ENCODE assay signal across 27 cellular contexts in the genomic region with DNA sequence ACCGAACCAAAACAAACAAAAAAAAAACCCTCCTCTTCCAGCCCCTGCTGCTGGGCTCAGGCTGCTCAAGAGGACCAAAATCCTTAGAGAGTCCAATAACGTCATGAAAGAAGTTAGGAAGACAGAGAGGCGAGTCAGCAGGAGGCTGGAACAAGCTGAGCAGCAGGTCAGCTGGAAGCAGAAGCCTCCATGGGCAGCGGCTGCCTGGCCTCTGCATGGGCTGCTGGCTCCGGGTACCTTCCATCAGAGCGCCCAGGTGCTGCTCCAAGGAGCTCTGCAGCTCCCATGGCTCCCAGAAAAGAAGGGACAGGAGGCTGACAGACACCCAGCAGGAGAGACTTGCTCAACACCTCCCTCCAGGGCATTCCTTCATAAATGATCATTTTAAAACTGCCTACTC. TPM values are rescaled to one million over a fixed set of nuclear protein-coding genes. Genes with fewer than 3 reads are reported as not detected.
DNase-seq lines count a peak whose midpoint lies in the region; ATAC-seq and TF ChIP-seq lines count a peak whose summit lies in the region.
"Had no signal": no experiment of that assay in that cellular context is flagged by ENCODE, and none has a peak within 500 bp of the region (broad histone marks: within the 10 kb centered on the region; RNA-seq: fewer than 3 reads in every experiment).

No MANE protein-coding gene starts in this region.

- no peaks in the 10 kb centered on the region for H3K9me3 ChIP-seq in RWPE2 (ENCODE audit: severe bottlenecking)
- H3K9me3 ChIP-seq: adrenal gland, body of pancreas, transverse colon had no signal

- H3K27me3 ChIP-seq in RWPE2 (ENCODE audit: insufficient read depth, poor library complexity, severe bottlenecking) (no peaks in the 10 kb centered on the region), foreskin keratinocyte (peaks cover 69% of the 10 kb centered on the region), brain microvascular endothelial cell (replicated peaks) (peaks cover 7% of the 10 kb centered on the region)
- H3K27me3 ChIP-seq: body of pancreas had no signal

- no peaks in the 10 kb centered on the region for H3K36me3 ChIP-seq in RWPE2 (ENCODE audit: low read depth)
- H3K36me3 ChIP-seq in brain microvascular endothelial cell (replicated peaks): no peaks in the 10 kb centered on the region
- H3K36me3 ChIP-seq: adrenal gland, transverse colon had no signal

- no peak overlapping the region for H3K27ac ChIP-seq in RWPE2 (ENCODE audit: poor library complexity, severe bottlenecking)
- no peak overlapping the region for H3K27ac ChIP-seq in foreskin keratinocyte
- H3K27ac ChIP-seq in brain microvascular endothelial cell: no peak overlapping the region
- H3K27ac ChIP-seq: 22Rv1, adrenal gland, body of pancreas, transverse colon had no signal

- peaks cover 7% of the 10 kb centered on the region for H3K4me1 ChIP-seq in RWPE2 (ENCODE audit: insufficient read depth, poor library complexity, severe bottlenecking)
- peaks cover 7% of the 10 kb centered on the region for H3K4me1 ChIP-seq in foreskin keratinocyte
- H3K4me1 ChIP-seq: adrenal gland had no signal

- ATAC-seq in RWPE2 (ENCODE audit: low read depth) (peak; percentile 77), foreskin keratinocyte (peak; percentile 24), HG03565 (IDR thresholded peaks at IDR 0.05; ENCODE audit: unreplicated experiment) (no peak), HG02852 (IDR thresholded peaks at IDR 0.05; ENCODE audit: unreplicated experiment) (no peak)
- ATAC-seq: activated CD4-positive, CD25-positive, alpha-beta regulatory T cell treated with anti-CD3 and anti-CD28 coated beads, Interleukin-2, amount 50 U/mL, for 24 hours had no signal

- H3K4me3 ChIP-seq in RWPE2 (ENCODE audit: severe bottlenecking) (no peak overlapping the region), brain microvascular endothelial cell (ENCODE audit: low read depth, low read length) (no peak overlapping the region)
- H3K4me3 ChIP-seq: adrenal gland, body of pancreas, transverse colon had no signal

- DNase-seq in NCI-H2029 treated with DMSO at 0.1 percent for 48 hours (lab: John Stamatoyannopoulos, UW) (peak; percentile 59), NCI-H2029 (lab: John Stamatoyannopoulos, UW) (no peak), RWPE2 (ENCODE audit: low spot score) (no peak), foreskin keratinocyte (peak in 1 of 2 donors; percentile 9), stromal cell of bone marrow (ENCODE audit: low read depth) (peak; percentile 6), brain microvascular endothelial cell (no peak)
- DNase-seq: activated CD4-positive, alpha-beta T cell treated with anti-CD3 and anti-CD28 coated beads, Interleukin-2, amount 50 U/mL, for 4 hours; activated naive CD4-positive, alpha-beta T cell treated with Interleukin-2 at 50 U/mL for 16 hours; adrenal gland; NCI-H1092; NCI-H1694; NCI-H2171 treated with DMSO at 0.1 percent for 48 hours; NCI-H510A treated with DMSO at 0.1 percent for 48 hours; SHP77; stimulated activated CD4-positive, alpha-beta T cell treated with anti-CD3 and anti-CD28 coated beads, Interleukin-15, amount 100 ng/mL, for 24 hours; stimulated activated CD4-positive, alpha-beta T cell treated with anti-CD3 and anti-CD28 coated beads, Interleukin-4, amount 100 ng/mL, for 4 hours; T-helper 2 cell; transverse colon had no signal

- in situ Hi-C loops in brain microvascular endothelial cell (cut with HindIII; ENCODE audit: low pct_ligation_motif_present, low sequenced_read_pairs): no loop called here

- TF ChIP-seq CTCF in RWPE2 (IDR thresholded peaks at IDR 0.05; ENCODE audit: poor library complexity, severe bottlenecking) (no peak), foreskin keratinocyte (conservative IDR thresholded peaks at IDR 0.05) (no peak), brain microvascular endothelial cell (IDR thresholded peaks at IDR 0.05; ENCODE audit: low read depth, low read length, missing control alignments) (no peak)

RNA-seq across cellular contexts. Expression of a gene that starts 3.2 kb away (rescaled TPM):
- not detected in 2 replicates for total RNA-seq in foreskin keratinocyte
- polyA plus RNA-seq in foreskin keratinocyte: not detected in 2 replicates
- total RNA-seq: adrenal gland, body of pancreas, chondrocyte, left ventricle myocardium superior, progenitor cell of endocrine pancreas, transverse colon had no signal
- polyA plus RNA-seq: IgD-negative memory B cell had no signal

RNA-seq across cellular contexts. Expression of a gene that starts 25.0 kb away (rescaled TPM):
- 0.71 and 1.0 TPM in 2 replicates for total RNA-seq in foreskin keratinocyte
- 0.47 and 0.56 TPM in 2 replicates for polyA plus RNA-seq in foreskin keratinocyte
- total RNA-seq: body of pancreas, chondrocyte, progenitor cell of endocrine pancreas, transverse colon had no signal
- polyA plus RNA-seq: adrenal gland had no signal

RNA-seq across cellular contexts. Expression of a gene that starts 36.9 kb away (rescaled TPM):
- not detected in 2 replicates for total RNA-seq in foreskin keratinocyte
- not detected in 2 replicates for polyA plus RNA-seq in foreskin keratinocyte
- total RNA-seq: chondrocyte, left ventricle myocardium superior, progenitor cell of endocrine pancreas, transverse colon had no signal
- polyA plus RNA-seq: IgD-negative memory B cell had no signal

RNA-seq across cellular contexts. Expression of a gene that starts 48.1 kb away (rescaled TPM):
- total RNA-seq in foreskin keratinocyte: 0.03 TPM in 1 of 2 replicates, not detected in the other
- polyA plus RNA-seq in foreskin keratinocyte: 0.01 TPM in 1 of 2 replicates, not detected in the other
- total RNA-seq: adrenal gland, body of pancreas, chondrocyte, left ventricle myocardium superior, progenitor cell of endocrine pancreas, transverse colon had no signal
- polyA plus RNA-seq: adrenal gland, IgD-negative memory B cell had no signal

RNA-seq across cellular contexts. Expression of a gene that starts 54.0 kb away (rescaled TPM):
- not detected in 2 replicates for total RNA-seq in foreskin keratinocyte
- not detected in 2 replicates for polyA plus RNA-seq in foreskin keratinocyte
- total RNA-seq: body of pancreas, chondrocyte, left ventricle myocardium superior, progenitor cell of endocrine pancreas, transverse colon had no signal
- polyA plus RNA-seq: IgD-negative memory B cell had no signal

Comparison
In these comparisons a context has a peak if more than half of its experiments do, and no peak if none do; other contexts are left out.
1. DNase-seq: peak in NCI-H2029 treated with DMSO at 0.1 percent for 48 hours (single experiment) and stromal cell of bone marrow (single experiment); none in NCI-H2029 (single experiment), RWPE2 (single experiment) and brain microvascular endothelial cell (single experiment).
2. ATAC-seq: peak in RWPE2 (single experiment) and foreskin keratinocyte (single experiment); none in HG03565 (single experiment) and HG02852 (single experiment).